21 cellular contexts compared by ENCODE assay signal in the genomic region with DNA sequence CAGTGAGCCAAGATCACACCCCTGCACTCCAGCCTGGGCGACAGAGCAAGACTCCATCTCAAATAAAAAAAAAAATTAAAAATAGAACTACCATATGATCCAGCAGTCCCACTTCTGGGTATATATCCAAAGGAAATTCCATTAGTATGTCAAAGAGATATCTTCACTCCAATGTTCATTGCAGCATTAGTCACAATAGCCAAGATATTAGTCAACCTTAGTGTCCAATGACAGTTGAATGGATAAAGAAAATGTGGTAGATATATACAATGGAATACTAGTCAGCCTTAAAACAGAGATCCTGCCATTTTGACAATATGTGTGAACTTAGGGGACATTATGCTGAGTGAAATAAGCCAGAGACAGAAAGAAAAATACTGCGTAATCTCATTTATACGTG.
"Had no signal": no experiment of that assay in that cellular context is flagged by ENCODE, and none has a peak within 500 bp of the region (broad histone marks: within the 10 kb centered on the region; RNA-seq: fewer than 3 reads in every experiment).

No MANE protein-coding gene starts in this region.

- H3K9me3 ChIP-seq: gastrocnemius medialis, right atrium auricular region, spleen, suprapubic skin, tibial artery had no signal

- H3K4me1 Mint-ChIP-seq: memory B cell; naive thymus-derived CD8-positive, alpha-beta T cell; neural progenitor cell had no signal

- DNase-seq: activated CD4-positive, alpha-beta T cell treated with anti-CD3 and anti-CD28 coated beads for 4 hours; activated CD4-positive, alpha-beta T cell treated with anti-CD3 and anti-CD28 coated beads, Interleukin-2, amount 50 U/mL, for 4 hours; activated naive CD4-positive, alpha-beta T cell; activated T-cell treated with anti-CD3 and anti-CD28 coated beads for 4 hours; activated T-cell treated with anti-CD3 and anti-CD28 coated beads, Interleukin-2, amount 50 U/mL, for 72 hours; gastrocnemius medialis; glutamatergic neuron; left colon; naive thymus-derived CD8-positive, alpha-beta T cell; occipital lobe; spleen; stimulated activated naive CD4-positive, alpha-beta T cell; T-helper 1 cell; tibial artery had no signal

- H3K9ac ChIP-seq: neural progenitor cell had no signal

- H3K27ac Mint-ChIP-seq: activated naive CD4-positive, alpha-beta T cell treated with anti-CD3 and anti-CD28 coated beads, Interleukin-2, amount 50 U/mL, for 72 hours; activated T-cell treated with anti-CD3 and anti-CD28 coated beads, Interleukin-2, amount 50 U/mL, for 72 hours; memory B cell; naive thymus-derived CD8-positive, alpha-beta T cell; neural progenitor cell; T-helper 2 cell treated with Interferon-gamma antibody and Interleukin-4, amounts not matched to agents 5 μg/mL and 100 μg/mL, for 36 hours had no signal

- H3K36me3 ChIP-seq: gastrocnemius medialis, neural progenitor cell, right atrium auricular region, spleen, suprapubic skin, tibial artery had no signal

- H3K4me3 Mint-ChIP-seq: activated T-cell treated with anti-CD3 and anti-CD28 coated beads, Interleukin-2, amount 50 U/mL, for 72 hours; memory B cell; naive thymus-derived CD8-positive, alpha-beta T cell; neural progenitor cell; T-helper 2 cell treated with Interferon-gamma antibody and Interleukin-4, amounts not matched to agents 5 μg/mL and 100 μg/mL, for 36 hours had no signal

- H3K4me2 ChIP-seq: hepatocyte, neural progenitor cell had no signal

- H3K4me3 ChIP-seq: gastrocnemius medialis, hepatocyte, neural progenitor cell, right atrium auricular region, spleen, suprapubic skin, tibial artery had no signal

- H2AFZ ChIP-seq: hepatocyte, neural progenitor cell had no signal

- H3K9me3 Mint-ChIP-seq: activated naive CD4-positive, alpha-beta T cell treated with anti-CD3 and anti-CD28 coated beads, Interleukin-2, amount 50 U/mL, for 72 hours; activated T-cell treated with anti-CD3 and anti-CD28 coated beads, Interleukin-2, amount 50 U/mL, for 72 hours; memory B cell; naive thymus-derived CD8-positive, alpha-beta T cell; neural progenitor cell; T-helper 2 cell treated with Interferon-gamma antibody and Interleukin-4, amounts not matched to agents 5 μg/mL and 100 μg/mL, for 36 hours had no signal

- H3K36me3 Mint-ChIP-seq: activated naive CD4-positive, alpha-beta T cell treated with anti-CD3 and anti-CD28 coated beads, Interleukin-2, amount 50 U/mL, for 72 hours; memory B cell; naive thymus-derived CD8-positive, alpha-beta T cell; neural progenitor cell had no signal

- H3K4me1 ChIP-seq: neural progenitor cell, right atrium auricular region, suprapubic skin had no signal

- H3K27me3 ChIP-seq: gastrocnemius medialis, neural progenitor cell, right atrium auricular region, suprapubic skin, tibial artery had no signal

- H3K79me2 ChIP-seq: hepatocyte had no signal

- H3K27ac ChIP-seq: gastrocnemius medialis, hepatocyte, neural progenitor cell, right atrium auricular region, spleen, suprapubic skin, tibial artery had no signal
